ENCODE assay signal across 12 cellular contexts in the genomic region with DNA sequence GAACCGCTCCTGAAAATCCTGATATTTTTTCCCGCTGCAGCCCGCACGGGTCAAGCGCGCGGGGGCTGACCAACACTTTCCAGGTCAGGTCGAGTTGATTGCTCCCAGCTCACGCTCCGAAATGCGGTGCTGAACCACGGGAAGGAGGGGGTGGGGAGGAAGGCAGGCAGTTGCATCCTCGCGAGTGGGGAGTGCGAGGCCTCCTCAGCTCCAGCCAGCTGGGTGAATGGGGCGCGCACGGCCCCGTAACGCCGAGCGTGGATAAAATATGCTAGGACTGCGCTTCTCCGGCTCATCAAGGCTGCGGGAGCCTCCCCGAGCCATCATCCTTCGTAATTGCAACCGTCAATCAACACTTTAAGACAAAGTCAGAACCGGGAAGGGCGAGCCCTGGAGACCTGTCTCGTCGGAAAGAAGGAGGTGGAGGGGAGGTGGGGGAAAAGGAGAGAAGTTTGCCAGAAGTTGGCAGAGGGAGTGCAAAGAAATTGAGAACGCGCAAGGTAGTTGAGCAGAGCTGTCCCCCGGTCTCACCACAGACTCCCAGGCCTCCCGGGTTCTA. TPM values are rescaled to one million over a fixed set of nuclear protein-coding genes. Genes with fewer than 3 reads are reported as not detected.
DNase-seq lines count a peak whose midpoint lies in the region; ATAC-seq lines count a peak whose summit lies in the region.
"Had no signal": no experiment of that assay in that cellular context is flagged by ENCODE, and none has a peak within 500 bp of the region (broad histone marks: within the 10 kb centered on the region; RNA-seq: fewer than 3 reads in every experiment).

No MANE protein-coding gene starts in this region.

- peaks cover 97% of the 10 kb centered on the region for H3K27me3 ChIP-seq in NT2/D1 (ENCODE audit: insufficient read depth, insufficient read length)
- H3K27me3 ChIP-seq in mesendoderm (ENCODE audit: insufficient read depth, low read length, poor library complexity): peaks cover 48% of the 10 kb centered on the region

- H3K4me3 Mint-ChIP-seq in stimulated activated naive B cell treated with anti-CD40 and anti-IgM and Interleukin-4, amounts not matched to agents 10 μg/mL and 1 μg/mL and 100 μg/mL, for 72 hours: no peak overlapping the region

- H3K36me3 Mint-ChIP-seq in stimulated activated naive B cell treated with anti-CD40 and anti-IgM and Interleukin-4, amounts not matched to agents 10 μg/mL and 1 μg/mL and 100 μg/mL, for 72 hours: no peaks in the 10 kb centered on the region

- no peak overlapping the region for H2BK15ac ChIP-seq in mesendoderm (replicated peaks; ENCODE audit: low read depth)

- no peaks in the 10 kb centered on the region for H3K9me3 Mint-ChIP-seq in stimulated activated naive B cell treated with anti-CD40 and anti-IgM and Interleukin-4, amounts not matched to agents 10 μg/mL and 1 μg/mL and 100 μg/mL, for 72 hours

- H3K4me1 Mint-ChIP-seq in stimulated activated naive B cell treated with anti-CD40 and anti-IgM and Interleukin-4, amounts not matched to agents 10 μg/mL and 1 μg/mL and 100 μg/mL, for 72 hours: peaks cover 20 to 29% of the 10 kb centered on the region in 2 donors

- H3K27ac Mint-ChIP-seq in stimulated activated naive B cell treated with anti-CD40 and anti-IgM and Interleukin-4, amounts not matched to agents 10 μg/mL and 1 μg/mL and 100 μg/mL, for 72 hours: peak overlapping the region; percentile 47

- H3K9me3 ChIP-seq in NT2/D1 (ENCODE audit: insufficient read depth, low read length): no peaks in the 10 kb centered on the region

- no peak overlapping the region for H2BK120ac ChIP-seq in mesendoderm (ENCODE audit: low read depth, low read length)

- H3K79me1 ChIP-seq in mesendoderm (ENCODE audit: low read length): no peaks in the 10 kb centered on the region

- ATAC-seq in stimulated activated naive B cell treated with anti-CD40 and anti-IgM and Interleukin-4, amounts not matched to agents 10 μg/mL and 1 μg/mL and 100 μg/mL, for 72 hours (replicated peaks): no peak
- ATAC-seq in HG03442 (IDR thresholded peaks at IDR 0.05; ENCODE audit: unreplicated experiment): no peak
- ATAC-seq: Right ventricle myocardium inferior had no signal

- no peak overlapping the region for H2BK5ac ChIP-seq in mesendoderm (ENCODE audit: low read length)

- H3K23ac ChIP-seq in mesendoderm (ENCODE audit: low read length): no peak overlapping the region

- no peak overlapping the region for H3K4ac ChIP-seq in mesendoderm (ENCODE audit: low read depth, low read length)

- no peak overlapping the region for H4K5ac ChIP-seq in mesendoderm (ENCODE audit: low read length)

- H2AK5ac ChIP-seq in mesendoderm (ENCODE audit: low read length): no peak overlapping the region

- no peak overlapping the region for H3K18ac ChIP-seq in mesendoderm (ENCODE audit: low read length)

- DNase-seq in NT2/D1 (ENCODE audit: low read depth, low spot score) (no peak), ecto neural progenitor cell (ENCODE audit: low spot score) (peak; percentile 49), mesendoderm (no peak), NCI-H2081 (lab: John Stamatoyannopoulos, UW) (no peak), NCI-H2029 (lab: John Stamatoyannopoulos, UW) (no peak)
- no peak for DNase-seq in stimulated activated naive B cell treated with anti-CD40 and anti-IgM and Interleukin-4, amounts not matched to agents 10 μg/mL and 1 μg/mL and 100 μg/mL, for 72 hours
- DNase-seq: activated CD8-positive, alpha-beta memory T cell treated with anti-CD3 and anti-CD28 coated beads, Interleukin-2, amount 50 U/mL, for 4 hours; NCI-H446 treated with DMSO at 0.1 percent for 48 hours; stimulated activated CD4-positive, alpha-beta T cell treated with anti-CD3 and anti-CD28 coated beads, Interleukin-4, amount 100 ng/mL, for 1 hour; stimulated activated naive CD4-positive, alpha-beta T cell treated with Interleukin-2 at 50 U/mL for 16 hours had no signal

- H3K9ac ChIP-seq in NT2/D1 (ENCODE audit: insufficient read length, low read depth) (peak overlapping the region; percentile 69), mesendoderm (ENCODE audit: low read length) (no peak overlapping the region)

- H3K4me2 ChIP-seq in mesendoderm (ENCODE audit: low read length): peak overlapping the region; percentile 70

- H3K27ac ChIP-seq in mesendoderm (ENCODE audit: low read depth, low read length): no peak overlapping the region

- WGBS in mesendoderm (ENCODE audit: extremely low coverage, insufficient coverage, low lambda C conversion rate): no CpG with 5 or more reads among the region's 36 CpGs

- H3K4me1 ChIP-seq in NT2/D1 (ENCODE audit: insufficient read depth, insufficient read length) (peaks cover 16% of the 10 kb centered on the region), mesendoderm (ENCODE audit: control insufficient read depth, low read depth, low read length) (peaks cover 12% of the 10 kb centered on the region)

- H4K8ac ChIP-seq in mesendoderm (ENCODE audit: low read depth, low read length): no peak overlapping the region

- no peaks in the 10 kb centered on the region for H3K79me2 ChIP-seq in mesendoderm (ENCODE audit: control insufficient read depth, insufficient read depth, low read length)

- H3K56ac ChIP-seq in mesendoderm (ENCODE audit: low read length): peak overlapping the region; percentile 54

- H3K4me3 ChIP-seq in NT2/D1 (ENCODE audit: insufficient read length, low read depth) (peak overlapping the region; percentile 43), mesendoderm (ENCODE audit: low read length) (peak overlapping the region; percentile 28)

- H3K27me3 Mint-ChIP-seq in stimulated activated naive B cell treated with anti-CD40 and anti-IgM and Interleukin-4, amounts not matched to agents 10 μg/mL and 1 μg/mL and 100 μg/mL, for 72 hours: peaks cover 16 to 47% of the 10 kb centered on the region in 2 donors

- no peaks in the 10 kb centered on the region for H3K36me3 ChIP-seq in NT2/D1 (ENCODE audit: insufficient read depth, insufficient read length, low read length)
- no peaks in the 10 kb centered on the region for H3K36me3 ChIP-seq in mesendoderm (ENCODE audit: control insufficient read depth, insufficient read depth, low read length)

RNA-seq across cellular contexts. Expression of a gene that starts 8.0 kb away (rescaled TPM):
- 6.5 TPM for polyA plus RNA-seq in mesendoderm (2013, experiment 1 of 2)
- 6.7 TPM for polyA plus RNA-seq in mesendoderm (2013, experiment 2 of 2)
